In the genomic region with DNA sequence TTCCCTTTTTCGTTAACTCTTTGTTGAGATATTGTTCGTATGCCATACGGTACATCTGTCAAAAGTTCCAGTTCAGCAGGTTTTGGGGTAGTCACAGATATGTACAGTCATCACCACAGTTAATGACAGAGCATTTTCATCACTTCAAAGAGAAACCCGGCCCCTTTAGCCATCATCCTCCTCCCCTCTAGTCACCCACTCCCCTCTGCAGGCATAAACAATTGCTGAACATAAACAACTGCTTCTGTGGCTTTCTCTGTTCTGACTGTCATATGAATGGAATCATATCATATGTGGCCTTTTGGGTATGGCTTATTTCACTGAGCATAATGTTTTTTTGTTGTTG, we compare ENCODE assay signal across 13 cellular contexts.
"Had no signal": no experiment of that assay in that cellular context is flagged by ENCODE, and none has a peak within 500 bp of the region (broad histone marks: within the 10 kb centered on the region; RNA-seq: fewer than 3 reads in every experiment).

No MANE protein-coding gene starts in this region.

- H3K27ac ChIP-seq: adrenal gland, epithelial cell of prostate, neural progenitor cell, thyroid gland had no signal

- H3K4me1 ChIP-seq: adrenal gland, neural progenitor cell, thyroid gland had no signal

- H3K27me3 ChIP-seq: adrenal gland, neural progenitor cell, thyroid gland had no signal

- H3K27me3 Mint-ChIP-seq: effector memory CD8-positive, alpha-beta T cell had no signal

- ATAC-seq: effector memory CD8-positive, alpha-beta T cell; sciatic nerve; SK-N-SH treated with all-trans-retinoic acid at 6 μM for 48 hours had no signal

- H3K4me1 Mint-ChIP-seq: neural progenitor cell had no signal

- DNase-seq: activated gamma-delta T cell treated with Interleukin-2 at 50 U/mL for 16 hours; adrenal gland; dermis blood vessel endothelial cell; effector memory CD8-positive, alpha-beta T cell; immature natural killer cell; stimulated activated CD4-positive, alpha-beta T cell treated with anti-CD3 and anti-CD28 coated beads, Interleukin-1b, Interleukin-23, amount 100 ng/mL, for 48 hours; T-helper 1 cell; T1000; thyroid gland had no signal

- H2AFZ ChIP-seq: neural progenitor cell had no signal

- H3K4me3 ChIP-seq: adrenal gland, neural progenitor cell, thyroid gland had no signal

- H3K27ac Mint-ChIP-seq: neural progenitor cell had no signal

- H3K36me3 ChIP-seq: neural progenitor cell had no signal

- H3K9me3 ChIP-seq: adrenal gland, thyroid gland had no signal

- H3K9ac ChIP-seq: neural progenitor cell had no signal

- H3K4me2 ChIP-seq: neural progenitor cell had no signal

- H3K4me3 Mint-ChIP-seq: effector memory CD8-positive, alpha-beta T cell; neural progenitor cell had no signal
